Comparison of ENCODE assay signal across 12 cellular contexts in the genomic region with DNA sequence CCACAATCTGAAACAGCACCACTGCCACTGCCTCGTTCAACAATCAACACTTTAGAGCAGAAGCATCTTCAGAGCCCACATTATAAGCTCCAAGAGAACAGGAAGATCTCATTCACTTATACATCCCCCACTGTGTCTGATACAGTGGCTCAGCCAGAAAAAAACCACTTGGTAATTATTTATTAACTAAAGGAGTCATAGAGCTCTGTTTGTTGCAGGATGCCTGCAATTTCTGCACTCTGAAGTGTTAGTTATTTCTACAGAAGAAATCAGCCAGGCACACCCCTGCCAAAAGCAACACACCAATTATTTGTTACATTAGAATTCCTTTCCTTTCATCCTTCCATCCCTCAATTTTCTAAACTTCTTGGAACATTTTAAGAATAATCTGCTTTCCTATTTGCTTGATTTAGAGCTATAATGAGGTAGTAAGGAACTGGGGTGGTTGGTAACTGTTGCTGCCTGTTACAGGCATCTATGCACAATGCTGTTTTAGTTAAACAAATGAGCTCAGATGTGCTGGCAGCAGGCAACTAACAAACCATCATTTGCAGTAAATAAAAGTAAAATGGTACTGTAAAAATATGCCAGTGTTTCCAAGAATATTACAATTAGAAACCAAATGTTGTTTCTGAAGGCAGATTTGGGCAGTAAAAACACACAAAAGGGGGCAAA. TPM values are rescaled to one million over a fixed set of nuclear protein-coding genes. Genes with fewer than 3 reads are reported as not detected.
DNase-seq lines count a peak whose midpoint lies in the region; ATAC-seq, FAIRE-seq and TF ChIP-seq lines count a peak whose summit lies in the region.
"Had no signal": no experiment of that assay in that cellular context is flagged by ENCODE, and none has a peak within 500 bp of the region (broad histone marks: within the 10 kb centered on the region; RNA-seq: fewer than 3 reads in every experiment).

No MANE protein-coding gene starts in this region.

- TF ChIP-seq EP300 in HepG2 (IDR thresholded peaks at IDR 0.05; ENCODE audit: low read depth in 2 of 2, low read length in 2 of 2) (no peak), HepG2 (CRISPR knock-in tag; IDR thresholded peaks at IDR 0.05; ENCODE audit: borderline replicate concordance) (no peak)

- ATAC-seq in GM21447 (IDR thresholded peaks at IDR 0.05; ENCODE audit: unreplicated experiment) (peak; percentile 69), HepG2 (peak; percentile 73), left ventricle myocardium superior (no peak), left cardiac atrium (no peak)

- peaks cover 28% of the 10 kb centered on the region; the same call in 1 of the 2 replicates for H3K79me2 ChIP-seq in OCI-LY3 (ENCODE audit: low read length)
- no peaks in the 10 kb centered on the region for H3K79me2 ChIP-seq in HepG2 (ENCODE audit: insufficient read depth, low read length)

- intact Hi-C loops in HepG2 (cut with micrococcal nuclease; ENCODE audit: unreplicated experiment): no loop called here
- intact Hi-C loops in left ventricle myocardium superior (cut with micrococcal nuclease): no loop called here
- intact Hi-C loops in left cardiac atrium (cut with DNase I): no loop called here

- no peak overlapping the region for H3K9ac ChIP-seq in BLaER1 treated with 17β-estradiol and CSF1 and Interleukin-3, amounts not matched to agents 10 nM and 100 nM
- H3K9ac ChIP-seq in OCI-LY3 (ENCODE audit: low read length): no peak overlapping the region
- no peak overlapping the region for H3K9ac ChIP-seq in HepG2 (ENCODE audit: insufficient read depth, low read depth, low read length)

- no peaks in the 10 kb centered on the region for H3K27me3 ChIP-seq in BLaER1 treated with 17β-estradiol and CSF1 and Interleukin-3, amounts not matched to agents 10 nM and 100 nM
- no peaks in the 10 kb centered on the region for H3K27me3 ChIP-seq in OCI-LY3 (ENCODE audit: low read depth, low read length)
- no peaks in the 10 kb centered on the region; a peak in 1 of 5 replicates for H3K27me3 ChIP-seq in HepG2 (ENCODE audit: control insufficient read depth in 1 of 2, insufficient read depth in 2 of 2, low read length in 2 of 2)

- CTCF ChIA-PET in HepG2 (lab: Yijun Ruan, JAX; ENCODE audit: low intra/inter-chr PET ratio, low total read pairs): no interaction called here

- peak; percentile 1 for DNase-seq in HepG2 (ENCODE audit: low spot score)
- no peak for DNase-seq in SKM-1 (lab: John Stamatoyannopoulos, UW; ENCODE audit: unreplicated experiment)
- no peak for DNase-seq in left ventricle myocardium superior
- no peak for DNase-seq in left cardiac atrium
- no peak for DNase-seq in activated T-cell treated with anti-CD3 and anti-CD28 coated beads, Interleukin-2, amount 50 U/mL, for 1 hour
- DNase-seq: GOT3, NCI-H1694 treated with DMSO at 0.1 percent for 48 hours, T-helper 9 cell had no signal

- peaks cover 0 to 11% (median 5%) of the 10 kb centered on the region in 11 experiments; a peak in 8 of 22 replicates for H3K36me3 ChIP-seq in BLaER1 treated with 17β-estradiol and CSF1 and Interleukin-3, amounts not matched to agents 10 nM and 100 nM
- H3K36me3 ChIP-seq in OCI-LY3 (replicated peaks; ENCODE audit: low read depth, low read length) (no peaks in the 10 kb centered on the region), HepG2 (replicated peaks in 1 of 2; ENCODE audit: control insufficient read depth in 1 of 2, insufficient read depth in 2 of 2, low read length in 2 of 2) (no peaks in the 10 kb centered on the region)

- POLR2A ChIA-PET in HepG2 (lab: Yijun Ruan, JAX): interaction anchor here (0.7 to 1.1 kb wide), 2 partner anchors 20 to 86 kb away, joined by 3 read pairs; a partner anchor contains a TSS

- peaks cover 29 to 46% (median 37%) of the 10 kb centered on the region in 10 experiments for H3K4me1 ChIP-seq in BLaER1 treated with 17β-estradiol and CSF1 and Interleukin-3, amounts not matched to agents 10 nM and 100 nM
- H3K4me1 ChIP-seq in OCI-LY3 (ENCODE audit: low read length): peaks cover 35% of the 10 kb centered on the region
- peaks cover 11% of the 10 kb centered on the region for H3K4me1 ChIP-seq in HepG2 (ENCODE audit: insufficient read depth, low read length)

- 90% methylated on average over 1 of the region's 1 CpG for WGBS in HepG2 (ENCODE audit: low lambda C conversion rate)

- no peak for TF ChIP-seq POLR2A in HepG2 (IDR thresholded peaks at IDR 0.05; ENCODE audit: insufficient read depth in 1 of 2, low read depth in 2 of 2, low read length in 2 of 2)

- H4K20me1 ChIP-seq in BLaER1 treated with 17β-estradiol and CSF1 and Interleukin-3, amounts not matched to agents 10 nM and 100 nM: peaks cover 0 to 28% (median 0%) of the 10 kb centered on the region in 11 experiments; a peak in 3 of 22 replicates
- peaks cover 35% of the 10 kb centered on the region for H4K20me1 ChIP-seq in OCI-LY3 (ENCODE audit: insufficient read depth, low read length)
- no peaks in the 10 kb centered on the region for H4K20me1 ChIP-seq in HepG2 (ENCODE audit: insufficient read depth, low read length)

- H3K27ac ChIP-seq in BLaER1 treated with 17β-estradiol and CSF1 and Interleukin-3, amounts not matched to agents 10 nM and 100 nM: peak overlapping the region in 6 of 11 experiments; percentile 73 to 81 (median 76); a peak in 11 of 22 replicates
- no peak overlapping the region for H3K27ac ChIP-seq in OCI-LY3 (ENCODE audit: low read length)
- no peak overlapping the region for H3K27ac ChIP-seq in HepG2 (ENCODE audit: extremely low read length, insufficient read depth, low read length)

- in situ Hi-C loops in HepG2 (cut with HindIII; ENCODE audit: extremely low pct_ligation_motif_present, low pct_unique_long_range_greater_than_20kb): no loop called here

- H2AFZ ChIP-seq in OCI-LY3 (ENCODE audit: low read depth, low read length) (no peak overlapping the region), HepG2 (ENCODE audit: low read length) (no peak overlapping the region)

- peak overlapping the region in 9 of 11 experiments; percentile 62 to 82 (median 79); a peak in 18 of 22 replicates for H3K4me2 ChIP-seq in BLaER1 treated with 17β-estradiol and CSF1 and Interleukin-3, amounts not matched to agents 10 nM and 100 nM
- peak overlapping the region; percentile 4; the same call in 1 of the 2 replicates for H3K4me2 ChIP-seq in OCI-LY3 (ENCODE audit: low read length)
- no peak overlapping the region for H3K4me2 ChIP-seq in HepG2 (ENCODE audit: low read depth, low read length)

- peaks cover 6 to 15% (median 12%) of the 10 kb centered on the region in 11 experiments; a peak in 21 of 22 replicates for H3K9me3 ChIP-seq in BLaER1 treated with 17β-estradiol and CSF1 and Interleukin-3, amounts not matched to agents 10 nM and 100 nM (replicated peaks in 1 of 11)
- H3K9me3 ChIP-seq in OCI-LY3 (ENCODE audit: insufficient read depth, low read length) (no peaks in the 10 kb centered on the region), HepG2 (ENCODE audit: low read length) (no peaks in the 10 kb centered on the region)

- FAIRE-seq in HepG2 (lab: Jason Lieb, UNC): no peak
- FAIRE-seq: islet of Langerhans had no signal

- TF ChIP-seq CTCF in OCI-LY3 (IDR thresholded peaks at IDR 0.05; ENCODE audit: low read depth, low read length): no peak
- no peak for TF ChIP-seq CTCF in HepG2 (CRISPR knock-in tag; IDR thresholded peaks at IDR 0.05)

- BruUV-seq in HepG2 (replicated peaks; lab: Mats Ljungman, UMichigan): no TSS peak

- no peak overlapping the region for H3K4me3 ChIP-seq in BLaER1 treated with 17β-estradiol and CSF1 and Interleukin-3, amounts not matched to agents 10 nM and 100 nM
- H3K4me3 ChIP-seq in OCI-LY3 (ENCODE audit: low read length) (no peak overlapping the region), HepG2 (replicated peaks in 1 of 3; ENCODE audit: insufficient read depth in 1 of 3, low read depth in 2 of 3, low read length in 3 of 3) (no peak overlapping the region)

- no peak for TF ChIP-seq RAD21 in HepG2 (CRISPR knock-in tag; IDR thresholded peaks at IDR 0.05)

TF ChIP-seq in HepG2, 621 proteins besides CTCF, POLR2A, EP300 and RAD21 (continues in another document):
- TF ChIP-seq, protein P1, sequence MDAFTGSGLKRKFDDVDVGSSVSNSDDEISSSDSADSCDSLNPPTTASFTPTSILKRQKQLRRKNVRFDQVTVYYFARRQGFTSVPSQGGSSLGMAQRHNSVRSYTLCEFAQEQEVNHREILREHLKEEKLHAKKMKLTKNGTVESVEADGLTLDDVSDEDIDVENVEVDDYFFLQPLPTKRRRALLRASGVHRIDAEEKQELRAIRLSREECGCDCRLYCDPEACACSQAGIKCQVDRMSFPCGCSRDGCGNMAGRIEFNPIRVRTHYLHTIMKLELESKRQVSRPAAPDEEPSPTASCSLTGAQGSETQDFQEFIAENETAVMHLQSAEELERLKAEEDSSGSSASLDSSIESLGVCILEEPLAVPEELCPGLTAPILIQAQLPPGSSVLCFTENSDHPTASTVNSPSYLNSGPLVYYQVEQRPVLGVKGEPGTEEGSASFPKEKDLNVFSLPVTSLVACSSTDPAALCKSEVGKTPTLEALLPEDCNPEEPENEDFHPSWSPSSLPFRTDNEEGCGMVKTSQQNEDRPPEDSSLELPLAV (CRISPR knock-in tag; conservative IDR thresholded peaks at IDR 0.05; ENCODE audit: low read depth): no peak
- TF ChIP-seq SRF (IDR thresholded peaks at IDR 0.05; ENCODE audit: low read depth, low read length): no peak

RNA-seq across cellular contexts. Expression of a gene that starts 59.9 kb away (rescaled TPM):
- total RNA-seq in HepG2 (2016; rRNA removed; fragmentation: Illumina TruSeq; extraction: Trizol) (47.6 and 74.3 TPM in 2 replicates), left ventricle myocardium superior (54.1 TPM), left cardiac atrium (10 to 100 TPM; 36.2 to 50.0 TPM)
- total RNA-seq in HepG2 (2016; cell fraction: cytosol; rRNA removed; fragmentation: Illumina TruSeq; extraction: Trizol; ENCODE audit: low read depth): 44.2 and 58.4 TPM in 2 replicates
- total RNA-seq in HepG2 (2016; cell fraction: insoluble cytoplasmic fraction; rRNA removed; fragmentation: Illumina TruSeq; extraction: Trizol): 48.0 and 72.9 TPM in 2 replicates
- 80.3 and 82.6 TPM in 2 replicates for total RNA-seq in HepG2 (2016; cell fraction: membrane; rRNA removed; fragmentation: Illumina TruSeq; extraction: Trizol)
- total RNA-seq in HepG2 (2016; cell fraction: nucleus; rRNA removed; fragmentation: Illumina TruSeq; extraction: Trizol): 54.5 and 60.6 TPM in 2 replicates
- 51.6 and 72.0 TPM in 2 replicates for polyA plus RNA-seq in HepG2 (2011; rRNA removed)
- 32.3 and 39.0 TPM in 2 replicates for polyA plus RNA-seq in HepG2 (2011; cell fraction: cytosol; rRNA removed)
- polyA plus RNA-seq in HepG2 (2011; cell fraction: nucleus; rRNA removed): 13.1 and 15.9 TPM in 2 replicates
- polyA plus RNA-seq in HepG2 (2012): 42.0 and 55.8 TPM in 2 replicates
- polyA plus RNA-seq in HepG2 (2016; cell fraction: cytosol; fragmentation: Illumina TruSeq; extraction: Trizol; ENCODE audit: low read depth): 28.7 and 32.8 TPM in 2 replicates
- 70.0 and 71.9 TPM in 2 replicates for polyA plus RNA-seq in HepG2 (2016; cell fraction: insoluble cytoplasmic fraction; fragmentation: Illumina TruSeq; extraction: Trizol; ENCODE audit: low read depth)
- polyA plus RNA-seq in HepG2 (2016; cell fraction: membrane; fragmentation: Illumina TruSeq; extraction: Trizol; ENCODE audit: low read depth): 59.3 and 65.7 TPM in 2 replicates
- 23.8 and 26.1 TPM in 2 replicates for polyA plus RNA-seq in HepG2 (2016; cell fraction: nucleus; fragmentation: Illumina TruSeq; extraction: Trizol; ENCODE audit: insufficient read depth, low read depth)
- polyA minus RNA-seq in HepG2 (2011; rRNA and poly(A)+ RNA removed; ENCODE audit: low replicate concordance): 107 and 109 TPM in 2 replicates
- 50.0 and 63.9 TPM in 2 replicates for polyA minus RNA-seq in HepG2 (2011; cell fraction: cytosol; rRNA and poly(A)+ RNA removed)
- polyA minus RNA-seq in HepG2 (2011; cell fraction: nucleus; rRNA and poly(A)+ RNA removed): 116 and 119 TPM in 2 replicates

Comparison
In these comparisons a context has a peak if more than half of its experiments do, and no peak if none do; other contexts are left out.
1. H3K27ac ChIP-seq: peak in BLaER1 treated with 17β-estradiol and CSF1 and Interleukin-3, amounts not matched to agents 10 nM and 100 nM (6 of 11); none in OCI-LY3 (single experiment) and HepG2 (single experiment).
2. ATAC-seq: peak in GM21447 (single experiment) and HepG2 (single experiment); none in left ventricle myocardium superior (single experiment) and left cardiac atrium (0 of 2).